In genomic region chr4:79927931-79928330, GRCh38 we compare ENCODE assay signal across 21 cellular contexts.
"Had no signal": no experiment of that assay in that cellular context is flagged by ENCODE, and none has a peak within 500 bp of the region (broad histone marks: within the 10 kb centered on the region; RNA-seq: fewer than 3 reads in every experiment).

No MANE protein-coding gene starts in this region.

- H3K4me1 Mint-ChIP-seq: stimulated activated naive CD8-positive, alpha-beta T cell treated with anti-CD3 and anti-CD28 coated beads, Interleukin-15, amount 100 ng/mL, for 72 hours had no signal

- H3K27me3 ChIP-seq: heart left ventricle, neutrophil, spleen, testis, tibial nerve, upper lobe of right lung, vagina had no signal

- ATAC-seq: effector memory CD8-positive, alpha-beta T cell; heart left ventricle; left lobe of liver; mucosa of descending colon; naive thymus-derived CD8-positive, alpha-beta T cell; sciatic nerve; stimulated activated naive B cell treated with anti-CD40 and anti-IgM and Interleukin-4, amounts not matched to agents 10 μg/mL and 1 μg/mL and 100 μg/mL, for 72 hours; stimulated activated naive CD8-positive, alpha-beta T cell treated with anti-CD3 and anti-CD28 coated beads, Interleukin-15, amount 100 ng/mL, for 72 hours; upper lobe of right lung had no signal

- H3K27me3 Mint-ChIP-seq: dendritic cell treated with granulocyte-macrophage colony-stimulating factor and Interleukin-4, amounts not matched to agents 40 ng/mL and 50 ng/mL, for 4 days; effector memory CD8-positive, alpha-beta T cell; naive thymus-derived CD8-positive, alpha-beta T cell; stimulated activated naive B cell treated with anti-CD40 and anti-IgM and Interleukin-4, amounts not matched to agents 10 μg/mL and 1 μg/mL and 100 μg/mL, for 72 hours; stimulated activated naive CD8-positive, alpha-beta T cell treated with anti-CD3 and anti-CD28 coated beads, Interleukin-15, amount 100 ng/mL, for 72 hours had no signal

- H3K27ac ChIP-seq: heart left ventricle, neutrophil, spleen, testis, tibial nerve, upper lobe of right lung, vagina had no signal

- H3K4me3 Mint-ChIP-seq: dendritic cell treated with granulocyte-macrophage colony-stimulating factor and Interleukin-4, amounts not matched to agents 40 ng/mL and 50 ng/mL, for 4 days; effector memory CD8-positive, alpha-beta T cell; naive thymus-derived CD8-positive, alpha-beta T cell; stimulated activated naive B cell treated with anti-CD40 and anti-IgM and Interleukin-4, amounts not matched to agents 10 μg/mL and 1 μg/mL and 100 μg/mL, for 72 hours; stimulated activated naive CD8-positive, alpha-beta T cell treated with anti-CD3 and anti-CD28 coated beads, Interleukin-15, amount 100 ng/mL, for 72 hours had no signal

- H3K27ac Mint-ChIP-seq: dendritic cell treated with granulocyte-macrophage colony-stimulating factor and Interleukin-4, amounts not matched to agents 40 ng/mL and 50 ng/mL, for 4 days; effector memory CD8-positive, alpha-beta T cell; naive thymus-derived CD8-positive, alpha-beta T cell; stimulated activated naive B cell treated with anti-CD40 and anti-IgM and Interleukin-4, amounts not matched to agents 10 μg/mL and 1 μg/mL and 100 μg/mL, for 72 hours; stimulated activated naive CD8-positive, alpha-beta T cell treated with anti-CD3 and anti-CD28 coated beads, Interleukin-15, amount 100 ng/mL, for 72 hours had no signal

- H3K9me3 Mint-ChIP-seq: dendritic cell treated with granulocyte-macrophage colony-stimulating factor and Interleukin-4, amounts not matched to agents 40 ng/mL and 50 ng/mL, for 4 days; effector memory CD8-positive, alpha-beta T cell; naive thymus-derived CD8-positive, alpha-beta T cell; stimulated activated naive B cell treated with anti-CD40 and anti-IgM and Interleukin-4, amounts not matched to agents 10 μg/mL and 1 μg/mL and 100 μg/mL, for 72 hours; stimulated activated naive CD8-positive, alpha-beta T cell treated with anti-CD3 and anti-CD28 coated beads, Interleukin-15, amount 100 ng/mL, for 72 hours had no signal

- H3K4me1 ChIP-seq: testis, tibial nerve, upper lobe of right lung, vagina had no signal

- DNase-seq: effector memory CD8-positive, alpha-beta T cell; erythroblast; heart left ventricle; hippocampal formation; mucosa of descending colon; naive thymus-derived CD8-positive, alpha-beta T cell; posterior cingulate gyrus; spleen; stimulated activated CD4-positive, alpha-beta T cell treated with anti-CD3 and anti-CD28 coated beads, Interleukin-15, amount 100 ng/mL, for 24 hours; stimulated activated CD4-positive, alpha-beta T cell treated with anti-CD3 and anti-CD28 coated beads, Interleukin-1b, Interleukin-23, amount 100 ng/mL, for 48 hours; stimulated activated CD4-positive, alpha-beta T cell treated with anti-CD3 and anti-CD28 coated beads, Interleukin-4, amount 100 ng/mL, for 24 hours; stimulated activated naive B cell treated with anti-CD40 and anti-IgM and Interleukin-4, amounts not matched to agents 10 μg/mL and 1 μg/mL and 100 μg/mL, for 72 hours; stimulated activated naive CD8-positive, alpha-beta T cell treated with anti-CD3 and anti-CD28 coated beads, Interleukin-15, amount 100 ng/mL, for 72 hours; testis; upper lobe of right lung had no signal

- H3K9me3 ChIP-seq: heart left ventricle, mucosa of descending colon, neutrophil, spleen, testis, tibial nerve, upper lobe of right lung, vagina had no signal

- H3K4me3 ChIP-seq: heart left ventricle, mucosa of descending colon, spleen, testis, tibial nerve, upper lobe of right lung, vagina had no signal

- H3K36me3 ChIP-seq: heart left ventricle, upper lobe of right lung, vagina had no signal
